1 cellular context compared by ENCODE assay signal in genomic region chr12:94714378-94714777, GRCh38.
TF ChIP-seq lines count a peak whose summit lies in the region.

No MANE protein-coding gene starts in this region.

TF ChIP-seq in HepG2, 621 proteins besides CTCF, POLR2A, EP300 and RAD21 (continued from another document):
- no peak for TF ChIP-seq AGO1 (IDR thresholded peaks at IDR 0.05; ENCODE audit: low read depth, low read length, poor library complexity, severe bottlenecking)
